ENCODE assay signal across 1 cellular context in genomic region chrX:153465691-153466380, GRCh38.
TF ChIP-seq lines count a peak whose summit lies in the region.

No MANE protein-coding gene starts in this region.

TF ChIP-seq in HEK293, 187 proteins besides CTCF, POLR2A, EP300 and RAD21 (continued from another document):
- no peak for TF ChIP-seq ZBTB49 (tag by site-specific recombination; IDR thresholded peaks at IDR 0.05; ENCODE audit: low read depth)
- TF ChIP-seq ZFHX2 (tag by site-specific recombination; conservative IDR thresholded peaks at IDR 0.05), result peak; percentile 28; the same call in 1 of the 2 replicates
- TF ChIP-seq ZNF423 (tag by site-specific recombination; IDR thresholded peaks at IDR 0.05), result no peak
- TF ChIP-seq ZNF426 (tag by site-specific recombination; IDR thresholded peaks at IDR 0.05), result no peak
- TF ChIP-seq ZNF121 (tag by site-specific recombination; IDR thresholded peaks at IDR 0.05), result no peak
TF ChIP-seq in HEK293: peak in this region for 5.
